ENCODE assay signal across 9 cellular contexts in genomic region chr19:15280915-15281683, GRCh38. TPM values are rescaled to one million over a fixed set of nuclear protein-coding genes. Genes with fewer than 3 reads are reported as not detected.
DNase-seq lines count a peak whose midpoint lies in the region; ATAC-seq, FAIRE-seq and TF ChIP-seq lines count a peak whose summit lies in the region.
"Had no signal": no experiment of that assay in that cellular context is flagged by ENCODE, and none has a peak within 500 bp of the region (broad histone marks: within the 10 kb centered on the region; RNA-seq: fewer than 3 reads in every experiment).

No MANE protein-coding gene starts in this region.

- no peaks in the 10 kb centered on the region for H3K9me3 Mint-ChIP-seq in chondrocyte (ENCODE audit: low read depth)

- H3K27me3 ChIP-seq in HCT116 (ENCODE audit: insufficient read depth, low read length) (no peaks in the 10 kb centered on the region), right lobe of liver (no peaks in the 10 kb centered on the region)

- H4K20me1 ChIP-seq in HCT116 (ENCODE audit: insufficient read depth), result peaks cover 19% of the 10 kb centered on the region; the same call in 1 of the 2 replicates

- TF ChIP-seq CTCF in A549 (IDR thresholded peaks at IDR 0.05), result no peak
- TF ChIP-seq CTCF in HCT116 (IDR thresholded peaks at IDR 0.05 in 2 of 3, conservative IDR thresholded peaks at IDR 0.05 in 1 of 3; ENCODE audit: borderline replicate concordance in 1 of 3, insufficient read depth in 1 of 3, low read depth in 2 of 3, low read length in 2 of 3), result no peak
- TF ChIP-seq CTCF in chondrocyte (IDR thresholded peaks at IDR 0.05), result no peak
- TF ChIP-seq CTCF in right lobe of liver (IDR thresholded peaks at IDR 0.05), result peak in 3 of 4 donors; percentile 6 to 34 (median 23)

- H3K4me3 Mint-ChIP-seq in chondrocyte (ENCODE audit: unreplicated experiment), result no peak overlapping the region

- H3K36me3 ChIP-seq in HCT116 (ENCODE audit: control insufficient read depth in 1 of 2, insufficient read depth in 2 of 2, low read length in 2 of 2) (no peaks in the 10 kb centered on the region), right lobe of liver (no peaks in the 10 kb centered on the region)

- H3K9me2 ChIP-seq in HCT116 (ENCODE audit: insufficient read depth), result no peaks in the 10 kb centered on the region

- peaks cover 89% of the 10 kb centered on the region for H3K4me1 Mint-ChIP-seq in chondrocyte (ENCODE audit: low read depth)

- no peaks in the 10 kb centered on the region for H3K36me3 Mint-ChIP-seq in chondrocyte (ENCODE audit: low read depth)

- TSS peak; percentile 77 for BruUV-seq in HCT116 (replicated peaks; lab: Mats Ljungman, UMichigan)

- no peaks in the 10 kb centered on the region for H3K27me3 Mint-ChIP-seq in chondrocyte (ENCODE audit: low read depth)

- FAIRE-seq in A549 (lab: Jason Lieb, UNC), result no peak
- FAIRE-seq: endometrium had no signal

- POLR2A ChIA-PET in A549 (lab: Yijun Ruan, JAX) (no interaction called here), HCT116 (lab: Charles Lee) (no interaction called here)

- TF ChIP-seq RAD21 in A549 (conservative IDR thresholded peaks at IDR 0.05 in 1 of 2, IDR thresholded peaks at IDR 0.05 in 1 of 2) (no peak), HCT116 (IDR thresholded peaks at IDR 0.05; ENCODE audit: low read depth) (no peak)

- no peak overlapping the region for H3K9ac ChIP-seq in HCT116 (ENCODE audit: low read length)

- peak overlapping the region; percentile 82 for H3K27ac Mint-ChIP-seq in chondrocyte (ENCODE audit: unreplicated experiment)

- H3K27ac ChIP-seq in A549 (peak overlapping the region; percentile 75 to 84), HCT116 (ENCODE audit: low read depth, low read length) (no peak overlapping the region), right lobe of liver (peak overlapping the region; percentile 5 to 39 (median 34))

- ATAC-seq in A549 (peak; percentile 58 to 69), HCT116 (no peak), right lobe of liver (peak; percentile 82 to 87 (median 84)), HG03521 (IDR thresholded peaks at IDR 0.05; ENCODE audit: unreplicated experiment) (no peak), GM21576 (IDR thresholded peaks at IDR 0.05; ENCODE audit: unreplicated experiment) (no peak)

- H3K4me3 ChIP-seq in A549 (no peak overlapping the region), HCT116 (replicated peaks in 1 of 2; ENCODE audit: low read depth in 1 of 2, low read length in 2 of 2) (no peak overlapping the region), right lobe of liver (no peak overlapping the region)

- no peak overlapping the region for H2AFZ ChIP-seq in HCT116 (ENCODE audit: low read depth, low read length, poor library complexity, severe bottlenecking)

- no peak for TF ChIP-seq EP300 in A549 (IDR thresholded peaks at IDR 0.05)

- CTCF ChIA-PET in A549 (lab: Yijun Ruan, JAX), result no interaction called here
- CTCF ChIA-PET in HCT116 (lab: Charles Lee), result interaction anchor here (0.5 kb wide), 1 partner anchor 133 kb away, joined by 3 read pairs; no protein-coding TSS in a partner anchor

- RAD21 ChIA-PET in HCT116 (lab: Charles Lee; ENCODE audit: low non-redundant PET in 1 of 2, low total read pairs in 2 of 2, uncharacterized antibody in 2 of 2, unreplicated experiment in 2 of 2), result no interaction called here

- H3K79me2 ChIP-seq in HCT116 (ENCODE audit: insufficient read depth, low read length), result peaks cover 100% of the 10 kb centered on the region

- TF ChIP-seq POLR2A in A549 (IDR thresholded peaks at IDR 0.05; ENCODE audit: low read length) (no peak), HCT116 (IDR thresholded peaks at IDR 0.05; ENCODE audit: borderline replicate concordance, extremely low read depth, insufficient read depth, insufficient read length) (no peak), right lobe of liver (IDR thresholded peaks at IDR 0.05) (no peak)

- H3K9me3 ChIP-seq in A549 (no peaks in the 10 kb centered on the region), HCT116 (ENCODE audit: control insufficient read depth in 1 of 2, insufficient read depth in 1 of 2, low read depth in 1 of 2, low read length in 2 of 2) (no peaks in the 10 kb centered on the region), right lobe of liver (no peaks in the 10 kb centered on the region)

- H3K4me1 ChIP-seq in A549 (peaks cover 88% of the 10 kb centered on the region), HCT116 (ENCODE audit: control insufficient read depth in 1 of 2, insufficient read depth in 2 of 2, low read length in 2 of 2) (peaks cover 0 to 21% of the 10 kb centered on the region in 2 experiments; a peak in 1 of 4 replicates), right lobe of liver (peaks cover 0 to 97% (median 32%) of the 10 kb centered on the region in 4 donors)

- intact Hi-C loops in HCT116 (cut with micrococcal nuclease) (no loop called here), right lobe of liver (cut with DNase I) (no loop called here)

- peak overlapping the region; percentile 64 for H3K4me2 ChIP-seq in A549
- no peak overlapping the region for H3K4me2 ChIP-seq in HCT116 (ENCODE audit: low read length)

- DNase-seq in A549 (ENCODE audit: low read depth in 1 of 2, low spot score in 1 of 2), result peak in 1 of 2 experiments; percentile 30
- no peak for DNase-seq in HCT116 (ENCODE audit: low read depth, low spot score)
- DNase-seq in NCI-H82 (lab: John Stamatoyannopoulos, UW), result peak; percentile 100
- DNase-seq in chondrocyte (ENCODE audit: low spot score), result no peak
- peak; percentile 86 to 88 (median 86) for DNase-seq in right lobe of liver
- peak; percentile 69 for DNase-seq in stromal cell of bone marrow (ENCODE audit: low read depth)

- 62% methylated on average over 12 of the region's 12 CpGs for WGBS in A549 (ENCODE audit: missing lambda C conversion rate)
- 5% methylated on average over 12 of the region's 12 CpGs for WGBS in right lobe of liver (ENCODE audit: insufficient coverage, low coverage, low lambda C conversion rate, missing lambda C conversion rate)

TF ChIP-seq in A549, 52 proteins besides CTCF, POLR2A, EP300 and RAD21:
- no peak for TF ChIP-seq FOSL2 (IDR thresholded peaks at IDR 0.05)
- TF ChIP-seq FOSL2 (CRISPR knock-in tag; IDR thresholded peaks at IDR 0.05), result no peak
- peak; percentile 49 to 59; a peak in 2 of 4 replicates for TF ChIP-seq CEBPB (IDR thresholded peaks at IDR 0.05)
TF ChIP-seq in A549: peak in this region for 1.

TF ChIP-seq in HCT116, 20 proteins besides CTCF, POLR2A, EP300 and RAD21:
- TF ChIP-seq CBX3 (IDR thresholded peaks at IDR 0.05; ENCODE audit: low read depth), result no peak
- TF ChIP-seq ATF3 (IDR thresholded peaks at IDR 0.05), result no peak
- TF ChIP-seq SP1 (IDR thresholded peaks at IDR 0.05; ENCODE audit: low read depth), result peak; percentile 34; the same call in 1 of the 2 replicates
- TF ChIP-seq CEBPB (IDR thresholded peaks at IDR 0.05; ENCODE audit: low read depth), result peak; percentile 82
- TF ChIP-seq ZFX (IDR thresholded peaks at IDR 0.05), result no peak
- no peak for TF ChIP-seq ZBTB33 (IDR thresholded peaks at IDR 0.05; ENCODE audit: extremely low read depth, insufficient replicate concordance, low read length)
- TF ChIP-seq FOSL1 (IDR thresholded peaks at IDR 0.05; ENCODE audit: low read depth), result no peak

RNA-seq across cellular contexts. Expression of gene EPHX3, which starts 48.9 kb away (rescaled TPM):
- polyA plus RNA-seq in A549 (2011; rRNA removed) (0.12 and 0.29 TPM in 2 replicates), A549 (2017; fragmentation: RNase III; extraction: RNeasy Plus Mini Kit Qiagen cat#74134 plus additional on column Dnase treatment) (0.05 to 0.08 TPM (median 0.08 TPM) in 3 replicates)
- polyA plus RNA-seq in A549 (2012; cell fraction: cytosol; rRNA removed), result 0.21 and 0.22 TPM in 2 replicates
- polyA plus RNA-seq in A549 (2012; cell fraction: nucleus; rRNA removed), result 1.5 and 1.7 TPM in 2 replicates
- 0.29 and 0.91 TPM in 2 replicates for polyA minus RNA-seq in A549 (2011; rRNA and poly(A)+ RNA removed)
- total RNA-seq in HCT116 (2021; ENCODE audit: unreplicated experiment) (0.12 TPM), chondrocyte (0.15 to 0.38 TPM in 2 of 3 replicates, not detected in the other), right lobe of liver (under 1 TPM in 3 of 6 experiments, not detected in 3; 0.20 to 0.25 (median 0.22) TPM)
- 0.21 TPM in 1 of 2 replicates, not detected in the other for polyA plus RNA-seq in HCT116 (2012)

RNA-seq across cellular contexts. Expression of gene BRD4, which starts 51.2 kb away (rescaled TPM):
- polyA plus RNA-seq in A549 (2011; rRNA removed) (8.3 and 11.8 TPM in 2 replicates), A549 (2017; fragmentation: RNase III; extraction: RNeasy Plus Mini Kit Qiagen cat#74134 plus additional on column Dnase treatment) (22.5 to 23.3 TPM (median 23.1 TPM) in 3 replicates)
- 8.9 and 12.2 TPM in 2 replicates for polyA plus RNA-seq in A549 (2012; cell fraction: cytosol; rRNA removed)
- polyA plus RNA-seq in A549 (2012; cell fraction: nucleus; rRNA removed), result 21.4 and 21.7 TPM in 2 replicates
- polyA minus RNA-seq in A549 (2011; rRNA and poly(A)+ RNA removed), result 30.4 and 34.7 TPM in 2 replicates
- total RNA-seq in HCT116 (2021; ENCODE audit: unreplicated experiment) (52.9 TPM), chondrocyte (83.8 to 108 TPM (median 104 TPM) in 3 replicates), right lobe of liver (10 to 100 TPM; 20.0 to 52.6 (median 40.6) TPM)
- polyA plus RNA-seq in HCT116 (2012), result 22.3 and 30.2 TPM in 2 replicates

Comparison
In these comparisons a context has a peak if more than half of its experiments do, and no peak if none do; other contexts are left out.
1. ATAC-seq: peak in A549 (2 of 2) and right lobe of liver (4 of 4); none in HCT116 (single experiment), HG03521 (single experiment) and GM21576 (single experiment).
2. DNase-seq: peak in NCI-H82 (single experiment), right lobe of liver (3 of 3) and stromal cell of bone marrow (single experiment); none in HCT116 (single experiment) and chondrocyte (single experiment).
3. CTCF ChIP-seq: peak in right lobe of liver (3 of 4); none in A549 (single experiment), HCT116 (0 of 3) and chondrocyte (single experiment).
4. Of the 6 proteins assayed by ChIP-seq in both A549 and HCT116: peak only in A549: none; only in HCT116: none; in both: CEBPB; in neither: 5.